Comparison of ENCODE assay signal across 18 cellular contexts in genomic region chr11:10473371-10473770, GRCh38. TPM values are rescaled to one million over a fixed set of nuclear protein-coding genes. Genes with fewer than 3 reads are reported as not detected.
DNase-seq lines count a peak whose midpoint lies in the region; ATAC-seq, FAIRE-seq and TF ChIP-seq lines count a peak whose summit lies in the region.
"Had no signal": no experiment of that assay in that cellular context is flagged by ENCODE, and none has a peak within 500 bp of the region (broad histone marks: within the 10 kb centered on the region; RNA-seq: fewer than 3 reads in every experiment).

No MANE protein-coding gene starts in this region.

- H3K23ac ChIP-seq in H1 (ENCODE audit: insufficient read length): no peak overlapping the region

- no peak for FAIRE-seq in H1 (lab: Jason Lieb, UNC)
- FAIRE-seq: GM12878, GM18507, H54, K562 had no signal

- no peak overlapping the region for H2BK15ac ChIP-seq in H1 (ENCODE audit: low read length)

- DNase-seq in activated CD4-positive, CD25-positive, alpha-beta regulatory T cell treated with anti-CD3 and anti-CD28 coated beads, Interleukin-2, amount 50 U/mL, for 72 hours: peak; percentile 13
- DNase-seq in H1 (ENCODE audit: low read depth in 1 of 2, low spot score in 2 of 2): no peak
- no peak for DNase-seq in naive B cell
- no peak for DNase-seq in cerebellum (ENCODE audit: low spot score)
- no peak for DNase-seq in OCI-M1 (lab: John Stamatoyannopoulos, UW)
- DNase-seq in NCI-H2196 (lab: John Stamatoyannopoulos, UW; ENCODE audit: unreplicated experiment): no peak
- DNase-seq in OCI-LY7 (ENCODE audit: low spot score): no peak
- DNase-seq: 8988T, GDM1, NCI-H187, NCI-H2171, NCI-H446 treated with DMSO at 0.1 percent for 48 hours had no signal

- H3K36me3 Mint-ChIP-seq in naive B cell: peaks cover 5 to 22% of the 10 kb centered on the region in 2 donors

- peak overlapping the region in 5 of 6 donors; percentile 56 to 93 (median 87) for H3K27ac Mint-ChIP-seq in naive B cell

- H3K79me1 ChIP-seq in H1 (ENCODE audit: low read depth, low read length): no peaks in the 10 kb centered on the region; the same call in 1 of the 2 replicates

- no peak for TF ChIP-seq EP300 in H1 (IDR thresholded peaks at IDR 0.05; ENCODE audit: borderline replicate concordance in 1 of 2, low read depth in 2 of 2, low read length in 2 of 2)

- no peak overlapping the region for H3K56ac ChIP-seq in H1 (replicated peaks; ENCODE audit: insufficient read length, low read depth, low read length)

- H4K8ac ChIP-seq in H1 (ENCODE audit: extremely low read depth, insufficient read depth, low read length): no peak overlapping the region

- H3K4me3 Mint-ChIP-seq in naive B cell: peak overlapping the region in 1 of 8 donors; percentile 20

- H3K36me3 ChIP-seq in H1 (ENCODE audit: control insufficient read depth in 2 of 4, insufficient read depth in 4 of 4, low read length in 3 of 4): no peaks in the 10 kb centered on the region
- H3K36me3 ChIP-seq in OCI-LY7 (ENCODE audit: insufficient read depth, low read length): peaks cover 47% of the 10 kb centered on the region

- H3K4me2 ChIP-seq in H1 (ENCODE audit: insufficient read depth in 1 of 2, low read depth in 2 of 2, low read length in 2 of 2): no peak overlapping the region
- no peak overlapping the region for H3K4me2 ChIP-seq in OCI-LY7 (ENCODE audit: low read length)
- H3K4me2 ChIP-seq: BLaER1 had no signal

- TF ChIP-seq POLR2A in H1 (IDR thresholded peaks at IDR 0.05; ENCODE audit: control extremely low read depth in 1 of 2, low read depth in 2 of 2, low read length in 2 of 2): no peak

- H3K9me2 ChIP-seq in OCI-LY7 (ENCODE audit: insufficient read depth, low read length): no peaks in the 10 kb centered on the region

- H2BK12ac ChIP-seq in H1 (ENCODE audit: low read depth, low read length): no peak overlapping the region

- no peak overlapping the region for H4K91ac ChIP-seq in H1 (replicated peaks; ENCODE audit: insufficient read length, low read length)

- H3K4me3 ChIP-seq in H1 (ENCODE audit: extremely low read depth in 1 of 4, insufficient read depth in 2 of 4, low read depth in 3 of 4, low read length in 4 of 4) (no peak overlapping the region), OCI-LY7 (ENCODE audit: low read depth, low read length, poor library complexity, severe bottlenecking) (no peak overlapping the region)
- H3K4me3 ChIP-seq: BLaER1, GM12878, K562 had no signal

- no peak for TF ChIP-seq RAD21 in H1 (IDR thresholded peaks at IDR 0.05 in 1 of 2, conservative IDR thresholded peaks at IDR 0.05 in 1 of 2; ENCODE audit: low read depth in 2 of 2, low read length in 2 of 2)

- H4K20me1 ChIP-seq in H1 (replicated peaks in 1 of 2; ENCODE audit: control insufficient read depth in 1 of 2, insufficient read depth in 2 of 2, low read length in 2 of 2) (no peaks in the 10 kb centered on the region), OCI-LY7 (ENCODE audit: insufficient read depth, low read length) (no peaks in the 10 kb centered on the region)

- H3K9me3 ChIP-seq in H1 (ENCODE audit: insufficient read depth in 2 of 2, low read depth in 1 of 2, low read length in 1 of 2): no peaks in the 10 kb centered on the region
- no peaks in the 10 kb centered on the region for H3K9me3 ChIP-seq in OCI-LY7 (ENCODE audit: low read length)

- peaks cover 0 to 1% (median 0%) of the 10 kb centered on the region in 7 donors for H3K9me3 Mint-ChIP-seq in naive B cell

- 79% methylated on average over 4 of the region's 4 CpGs; no CpG with 5 or more reads in 1 of the 2 experiments for WGBS in H1 (ENCODE audit: extremely low coverage in 1 of 2, insufficient coverage in 1 of 2, insufficient read length in 1 of 2, insufficient replicate concordance in 2 of 2, low coverage in 1 of 2, low lambda C conversion rate in 2 of 2, missing lambda C conversion rate in 1 of 2), 2 experiments

- H3K27me3 ChIP-seq in H1 (replicated peaks in 1 of 4; ENCODE audit: control insufficient read depth in 3 of 4, extremely low read depth in 1 of 4, insufficient read depth in 3 of 4, low read length in 3 of 4): no peaks in the 10 kb centered on the region
- H3K27me3 ChIP-seq: BLaER1 had no signal

- H2AFZ ChIP-seq in H1 (ENCODE audit: low read length): no peak overlapping the region
- no peak overlapping the region for H2AFZ ChIP-seq in OCI-LY7 (ENCODE audit: low read length)

- H3K27ac ChIP-seq in H1 (ENCODE audit: low read depth, low read length): no peak overlapping the region
- no peak overlapping the region for H3K27ac ChIP-seq in OCI-LY7 (ENCODE audit: low read depth, low read length, poor library complexity, severe bottlenecking)
- H3K27ac ChIP-seq: BLaER1 had no signal

- H3K9ac ChIP-seq in H1 (replicated peaks in 1 of 4; ENCODE audit: extremely low read depth in 1 of 4, low read depth in 3 of 4, low read length in 3 of 4): no peak overlapping the region
- H3K9ac ChIP-seq: BLaER1 had no signal

- no peak overlapping the region for H4K5ac ChIP-seq in H1 (ENCODE audit: insufficient read length, low read depth, low read length)

- no peak for TF ChIP-seq CTCF in H1 (IDR thresholded peaks at IDR 0.05; ENCODE audit: control extremely low read depth in 1 of 3, insufficient read depth in 1 of 3, low read depth in 1 of 3, low read length in 3 of 3)
- no peak for TF ChIP-seq CTCF in OCI-LY7 (conservative IDR thresholded peaks at IDR 0.05; ENCODE audit: low read length)

- no peaks in the 10 kb centered on the region for H3K4me1 ChIP-seq in H1 (replicated peaks in 1 of 4; ENCODE audit: control insufficient read depth in 3 of 4, insufficient read depth in 4 of 4, low read length in 3 of 4)
- H3K4me1 ChIP-seq in OCI-LY7 (ENCODE audit: insufficient read depth, low read length, poor library complexity, severe bottlenecking): no peaks in the 10 kb centered on the region
- H3K4me1 ChIP-seq: BLaER1 had no signal

- H3K14ac ChIP-seq in H1 (ENCODE audit: insufficient read length): no peak overlapping the region

- no peak overlapping the region for H2BK120ac ChIP-seq in H1 (replicated peaks; ENCODE audit: low read depth, low read length)

- H2AK5ac ChIP-seq in H1 (ENCODE audit: low read depth, low read length): no peak overlapping the region

- H3K23me2 ChIP-seq in H1 (ENCODE audit: low read depth, low read length): no peaks in the 10 kb centered on the region

- H3K18ac ChIP-seq in H1 (ENCODE audit: extremely low read depth, low read length): no peak overlapping the region

- no peaks in the 10 kb centered on the region for H3K27me3 Mint-ChIP-seq in naive B cell

- ATAC-seq in activated CD4-positive, CD25-positive, alpha-beta regulatory T cell treated with anti-CD3 and anti-CD28 coated beads, Interleukin-2, amount 50 U/mL, for 24 hours: no peak
- no peak for ATAC-seq in naive B cell (ENCODE audit: low read depth in 2 of 2)
- ATAC-seq: GM12878, K562 had no signal

- CTCF ChIA-PET in H1 (lab: Charles Lee; ENCODE audit: partially characterized antibody) (interaction anchor here (0.7 to 2.1 kb wide), 4 partner anchors 17 to 57 kb away, joined by 3 to 5 read pairs (median 3); no protein-coding TSS in a partner anchor), OCI-LY7 (lab: Charles Lee; ENCODE audit: unreplicated experiment) (no interaction called here)

- H2BK20ac ChIP-seq in H1 (ENCODE audit: low read length): no peak overlapping the region

- H3K4me1 Mint-ChIP-seq in naive B cell: peaks cover 53 to 81% (median 77%) of the 10 kb centered on the region in 3 donors

- POLR2A ChIA-PET in H1 (lab: Charles Lee; ENCODE audit: partially characterized antibody) (interaction anchor here (1.0 to 1.6 kb wide), 2 partner anchors 9 to 12 kb away, joined by 3 to 4 read pairs; no protein-coding TSS in a partner anchor), OCI-LY7 (lab: Charles Lee) (interaction anchor here (0.6 to 0.8 kb wide), 2 partner anchors 13 to 1098 kb away, joined by 3 to 6 read pairs; no protein-coding TSS in a partner anchor)

- BruUV-seq in OCI-LY7 (replicated peaks; lab: Mats Ljungman, UMichigan): no TSS peak

- H2BK5ac ChIP-seq in H1 (ENCODE audit: low read depth, low read length): no peak overlapping the region

- intact Hi-C loops in OCI-LY7 (cut with micrococcal nuclease; ENCODE audit: unreplicated experiment): no loop called here

- H3K4ac ChIP-seq in H1 (replicated peaks; ENCODE audit: insufficient read length, low read depth, low read length): no peak overlapping the region

- H3K79me2 ChIP-seq in H1 (ENCODE audit: control insufficient read depth in 1 of 2, insufficient read depth in 2 of 2, low read length in 2 of 2): no peaks in the 10 kb centered on the region
- no peaks in the 10 kb centered on the region for H3K79me2 ChIP-seq in OCI-LY7 (ENCODE audit: insufficient read depth, low read depth, low read length)

TF ChIP-seq in H1, 55 proteins besides CTCF, POLR2A, EP300 and RAD21:
- TF ChIP-seq NRF1 (IDR thresholded peaks at IDR 0.05; ENCODE audit: low read depth, low read length) (no peak), FOSL1 (IDR thresholded peaks at IDR 0.05; ENCODE audit: insufficient read depth, low read depth, low read length) (no peak), JUN (IDR thresholded peaks at IDR 0.05; ENCODE audit: low read depth, low read length) (no peak)
- TF ChIP-seq, protein P1, sequence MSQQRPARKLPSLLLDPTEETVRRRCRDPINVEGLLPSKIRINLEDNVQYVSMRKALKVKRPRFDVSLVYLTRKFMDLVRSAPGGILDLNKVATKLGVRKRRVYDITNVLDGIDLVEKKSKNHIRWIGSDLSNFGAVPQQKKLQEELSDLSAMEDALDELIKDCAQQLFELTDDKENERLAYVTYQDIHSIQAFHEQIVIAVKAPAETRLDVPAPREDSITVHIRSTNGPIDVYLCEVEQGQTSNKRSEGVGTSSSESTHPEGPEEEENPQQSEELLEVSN (IDR thresholded peaks at IDR 0.05): 0 out of 2 replicates have a peak, but pooled peaks have one; percentile 11

RNA-seq across cellular contexts. Expression of gene AMPD3, which starts 18.3 kb away (rescaled TPM):
- 5.2 and 6.3 TPM in 2 replicates for total RNA-seq in H1 (2021; fragmentation: NEBNext Ultra II Directional; extraction: Animal tissue kit (Norgen Biotek cat#: 25700))
- 4.0 and 10.9 TPM in 2 replicates for polyA plus RNA-seq in H1 (2011; rRNA removed)
- 3.2 TPM for polyA plus RNA-seq in H1 (2011; cell fraction: cytosol; rRNA removed)
- polyA plus RNA-seq in H1 (2011; cell fraction: nucleus; rRNA removed): 12.0 TPM
- 2.7 to 4.5 TPM (median 3.3 TPM) in 4 replicates for polyA plus RNA-seq in H1 (2012, experiment 1 of 2)
- 1.6 TPM for polyA plus RNA-seq in H1 (2012, experiment 2 of 2)
- polyA plus RNA-seq in H1 (2013, experiment 1 of 2): 2.7 TPM
- 2.3 TPM for polyA plus RNA-seq in H1 (2013, experiment 2 of 2)
- polyA minus RNA-seq in H1 (2011; rRNA and poly(A)+ RNA removed): 7.4 and 11.1 TPM in 2 replicates
- 2.5 TPM for polyA minus RNA-seq in H1 (2011; cell fraction: cytosol; rRNA and poly(A)+ RNA removed)
- polyA minus RNA-seq in H1 (2011; cell fraction: nucleus; rRNA and poly(A)+ RNA removed): 38.5 TPM
- 10 to 100 TPM; 20.2 to 35.5 (median 27.3) TPM for polyA plus RNA-seq in naive B cell (ENCODE audit: low read depth in 6 of 6)
- total RNA-seq in cerebellum: 2.3 TPM
- total RNA-seq in OCI-LY7 (2014; rRNA removed; shearing (Covaris generic)): 9.4 and 13.5 TPM in 2 replicates
- total RNA-seq in OCI-LY7 (2022): 17.0 and 25.6 TPM in 2 replicates
